In genomic region chr5:36398137-36398536, GRCh38 we compare ENCODE assay signal across 9 cellular contexts.
DNase-seq lines count a peak whose midpoint lies in the region; ATAC-seq and TF ChIP-seq lines count a peak whose summit lies in the region.
"Had no signal": no experiment of that assay in that cellular context is flagged by ENCODE, and none has a peak within 500 bp of the region (broad histone marks: within the 10 kb centered on the region; RNA-seq: fewer than 3 reads in every experiment).

No MANE protein-coding gene starts in this region.

- no peak overlapping the region for H3K27ac ChIP-seq in esophagus squamous epithelium

- intact Hi-C loops in esophagus squamous epithelium (cut with DNase I) = loop anchor here (10.0 kb wide), 2 partner anchors 123 to 223 kb away; no protein-coding TSS in a partner anchor
- intact Hi-C loops in activated CD8-positive, alpha-beta T cell treated with anti-CD3 and anti-CD28 coated beads for 36 hours (cut with micrococcal nuclease) = no loop called here

- no peaks in the 10 kb centered on the region for H3K9me3 ChIP-seq in esophagus squamous epithelium
- H3K9me3 ChIP-seq: HAP-1 had no signal

- DNase-seq in GM10248 (ENCODE audit: extremely low spot score) = no peak
- DNase-seq in NCI-H82 treated with DMSO at 0.1 percent for 48 hours (lab: John Stamatoyannopoulos, UW; ENCODE audit: unreplicated experiment) = peak; percentile 31
- no peak for DNase-seq in esophagus squamous epithelium (lab: John Stamatoyannopoulos, UW)
- DNase-seq in pons (ENCODE audit: low spot score) = peak; percentile 47
- no peak for DNase-seq in OCI-M2 (lab: John Stamatoyannopoulos, UW; ENCODE audit: unreplicated experiment)
- DNase-seq in activated CD8-positive, alpha-beta T cell treated with anti-CD3 and anti-CD28 coated beads for 36 hours = no peak
- DNase-seq in T-helper 9 cell = no peak

- TF ChIP-seq POLR2A in esophagus squamous epithelium (IDR thresholded peaks at IDR 0.05) = no peak

- peaks cover 0 to 4% (median 0%) of the 10 kb centered on the region in 3 donors for H3K4me1 ChIP-seq in esophagus squamous epithelium
- H3K4me1 ChIP-seq: HAP-1 had no signal

- no peaks in the 10 kb centered on the region for H3K4me1 Mint-ChIP-seq in activated CD8-positive, alpha-beta T cell treated with anti-CD3 and anti-CD28 coated beads for 36 hours (ENCODE audit: low read depth)

- H3K27me3 Mint-ChIP-seq in activated CD8-positive, alpha-beta T cell treated with anti-CD3 and anti-CD28 coated beads for 36 hours = no peaks in the 10 kb centered on the region

- CTCF ChIA-PET in GM10248 (lab: Yijun Ruan, JAX) = interaction anchor here (1.9 kb wide), 1 partner anchor 133 kb away, joined by 6 read pairs; no protein-coding TSS in a partner anchor
- CTCF ChIA-PET in activated CD8-positive, alpha-beta T cell treated with anti-CD3 and anti-CD28 coated beads for 36 hours (lab: Charles Lee) = no interaction called here

- no peak overlapping the region for H3K27ac Mint-ChIP-seq in activated CD8-positive, alpha-beta T cell treated with anti-CD3 and anti-CD28 coated beads for 36 hours

- no peaks in the 10 kb centered on the region for H3K27me3 ChIP-seq in esophagus squamous epithelium

- POLR2A ChIA-PET in GM10248 (lab: Yijun Ruan, JAX) = no interaction called here
- POLR2A ChIA-PET in activated CD8-positive, alpha-beta T cell treated with anti-CD3 and anti-CD28 coated beads for 36 hours (lab: Charles Lee) = no interaction called here

- TF ChIP-seq CTCF in GM10248 (IDR thresholded peaks at IDR 0.05; ENCODE audit: control extremely low read depth, extremely low read depth, low read depth, missing control alignments) (peak; percentile 35), esophagus squamous epithelium (IDR thresholded peaks at IDR 0.05) (peak in 5 of 6 experiments; percentile 13 to 55 (median 28))
- no peak for TF ChIP-seq CTCF in activated CD8-positive, alpha-beta T cell treated with anti-CD3 and anti-CD28 coated beads for 36 hours (IDR thresholded peaks at IDR 0.05)

- H3K4me3 Mint-ChIP-seq in activated CD8-positive, alpha-beta T cell treated with anti-CD3 and anti-CD28 coated beads for 36 hours = no peak overlapping the region

- no peak for ATAC-seq in GM18907 (IDR thresholded peaks at IDR 0.05; ENCODE audit: unreplicated experiment)
- ATAC-seq in activated CD8-positive, alpha-beta T cell treated with anti-CD3 and anti-CD28 coated beads for 36 hours = no peak

- no peaks in the 10 kb centered on the region for H3K9me3 Mint-ChIP-seq in activated CD8-positive, alpha-beta T cell treated with anti-CD3 and anti-CD28 coated beads for 36 hours

- H3K36me3 ChIP-seq in esophagus squamous epithelium = no peaks in the 10 kb centered on the region
- H3K36me3 ChIP-seq: HAP-1 had no signal

- no peaks in the 10 kb centered on the region for H3K36me3 Mint-ChIP-seq in activated CD8-positive, alpha-beta T cell treated with anti-CD3 and anti-CD28 coated beads for 36 hours (ENCODE audit: low read depth)

- no peak overlapping the region for H3K4me3 ChIP-seq in esophagus squamous epithelium
- H3K4me3 ChIP-seq: HAP-1 had no signal

Comparison
In these comparisons a context has a peak if more than half of its experiments do, and no peak if none do; other contexts are left out.
1. DNase-seq: peak in NCI-H82 treated with DMSO at 0.1 percent for 48 hours (single experiment) and pons (single experiment); none in GM10248 (single experiment), esophagus squamous epithelium (single experiment), OCI-M2 (single experiment), activated CD8-positive, alpha-beta T cell treated with anti-CD3 and anti-CD28 coated beads for 36 hours (single experiment) and T-helper 9 cell (single experiment).